Comparison of ENCODE assay signal across 8 cellular contexts in genomic region chr1:94045465-94046056, GRCh38.
A peak's percentile ranks its signal among the peaks of the same experiment; 100 is the strongest.
DNase-seq lines count a peak whose midpoint lies in the region; ATAC-seq and TF ChIP-seq lines count a peak whose summit lies in the region.

No MANE protein-coding gene starts in this region.

- WGBS in right lobe of liver (ENCODE audit: insufficient coverage, low coverage, low lambda C conversion rate, missing lambda C conversion rate) = 13% methylated on average over 8 of the region's 22 CpGs

- peak overlapping the region; percentile 10 to 51 (median 39) for H3K27ac ChIP-seq in right lobe of liver

- no peak for TF ChIP-seq POLR2A in right lobe of liver (IDR thresholded peaks at IDR 0.05)

- H3K4me1 Mint-ChIP-seq in effector memory CD8-positive, alpha-beta T cell (ENCODE audit: low read depth in 2 of 2) = peaks cover 5 to 10% of the 10 kb centered on the region in 2 donors

- no peaks in the 10 kb centered on the region for H3K9me3 Mint-ChIP-seq in effector memory CD8-positive, alpha-beta T cell

- peaks cover 0 to 4% (median 0%) of the 10 kb centered on the region in 4 donors for H3K4me1 ChIP-seq in right lobe of liver

- H3K36me3 Mint-ChIP-seq in effector memory CD8-positive, alpha-beta T cell (ENCODE audit: insufficient read depth) = no peaks in the 10 kb centered on the region

- ATAC-seq in effector memory CD8-positive, alpha-beta T cell (replicated peaks) = peak; percentile 35
- ATAC-seq in right lobe of liver (peak; percentile 81 to 90 (median 84)), HG03457 (IDR thresholded peaks at IDR 0.05; ENCODE audit: unreplicated experiment) (no peak)

- no peaks in the 10 kb centered on the region for H3K9me3 ChIP-seq in right lobe of liver

- DNase-seq in SIG-M5 treated with dmso at 0.1 percent for 504 hours (lab: John Stamatoyannopoulos, UW; ENCODE audit: unreplicated experiment) (peak; percentile 41), SIG-M5 (lab: John Stamatoyannopoulos, UW) (no peak), M059J (ENCODE audit: low read depth) (peak; percentile 95), right lobe of liver (peak; percentile 61 to 75 (median 65))
- peak in 1 of 3 experiments; percentile 23 for DNase-seq in effector memory CD8-positive, alpha-beta T cell
- peak; percentile 23 for DNase-seq in stimulated activated CD4-positive, alpha-beta T cell treated with anti-CD3 and anti-CD28 coated beads, Interleukin-4, amount 100 ng/mL, for 24 hours

- no peaks in the 10 kb centered on the region for H3K36me3 ChIP-seq in right lobe of liver

- H3K27me3 Mint-ChIP-seq in effector memory CD8-positive, alpha-beta T cell = peaks cover 26 to 57% of the 10 kb centered on the region in 2 donors

- no peaks in the 10 kb centered on the region for H3K27me3 ChIP-seq in right lobe of liver

- H3K27ac Mint-ChIP-seq in effector memory CD8-positive, alpha-beta T cell = peak overlapping the region in 1 of 2 donors; percentile 15

- H3K4me3 ChIP-seq in WI38 (ENCODE audit: low read depth, low read length) = no peak overlapping the region
- peak overlapping the region in 1 of 3 donors; percentile 43 for H3K4me3 ChIP-seq in right lobe of liver

- intact Hi-C loops in right lobe of liver (cut with DNase I) = loop anchor here (5.0 kb wide), 1 partner anchor 292 kb away; no protein-coding TSS in a partner anchor

- peak; percentile 68 for TF ChIP-seq CTCF in WI38 (IDR thresholded peaks at IDR 0.05; ENCODE audit: low read depth, low read length)
- peak; percentile 65 to 76 (median 66) for TF ChIP-seq CTCF in right lobe of liver (IDR thresholded peaks at IDR 0.05)

- H3K4me3 Mint-ChIP-seq in effector memory CD8-positive, alpha-beta T cell = peak overlapping the region; percentile 38 to 53
